Comparison of ENCODE assay signal across 15 cellular contexts in genomic region chr20:43938017-43938655, GRCh38. TPM values are rescaled to one million over a fixed set of nuclear protein-coding genes. Genes with fewer than 3 reads are reported as not detected.
"Had no signal": no experiment of that assay in that cellular context is flagged by ENCODE, and none has a peak within 500 bp of the region (broad histone marks: within the 10 kb centered on the region; RNA-seq: fewer than 3 reads in every experiment).

No MANE protein-coding gene starts in this region.

- H3K9me3 ChIP-seq: thoracic aorta had no signal

- H3K36me3 ChIP-seq: neural progenitor cell, thoracic aorta, WERI-Rb-1 had no signal

- ATAC-seq: activated CD4-positive, alpha-beta T cell treated with anti-CD3 and anti-CD28 coated beads for 36 hours; activated CD8-positive, alpha-beta T cell treated with anti-CD3 and anti-CD28 coated beads, Interleukin-2, amount 10 ng/mL, durations not matched to agents 7 days and 5 days; activated naive CD8-positive, alpha-beta T cell treated with anti-CD3 and anti-CD28 coated beads, Interleukin-2, amount 50 U/mL, for 24 hours; stimulated activated naive CD8-positive, alpha-beta T cell treated with anti-CD3 and anti-CD28 coated beads, Interleukin-15, Interleukin-2, amounts not matched to agents 100 U/mL and 50 U/mL, for 24 hours had no signal

- H3K4me3 ChIP-seq: neural progenitor cell, thoracic aorta had no signal

- DNase-seq: activated CD4-positive, alpha-beta T cell treated with anti-CD3 and anti-CD28 coated beads for 36 hours; activated CD8-positive, alpha-beta T cell treated with anti-CD3 and anti-CD28 coated beads, Interleukin-2, amount 10 ng/mL, durations not matched to agents 7 days and 5 days; activated naive CD4-positive, alpha-beta T cell treated with Interleukin-2 at 50 U/mL for 16 hours; activated naive CD8-positive, alpha-beta T cell treated with anti-CD3 and anti-CD28 coated beads, Interleukin-2, amount 50 U/mL, for 24 hours; hippocampal formation; kidney glomerular epithelial cell; stimulated activated CD4-positive, alpha-beta T cell treated with anti-CD3 and anti-CD28 coated beads, Interleukin-4, amount 100 ng/mL, for 1 hour; stimulated activated CD8-positive, alpha-beta memory T cell treated with anti-CD3 and anti-CD28 coated beads, Interleukin-4, amount 100 ng/mL, for 48 hours; stimulated activated naive CD8-positive, alpha-beta T cell treated with anti-CD3 and anti-CD28 coated beads, Interleukin-15, Interleukin-2, amounts not matched to agents 100 U/mL and 50 U/mL, for 24 hours; T1000; WERI-Rb-1 had no signal

- H3K27ac ChIP-seq: neural progenitor cell, parathyroid adenoma, thoracic aorta, WERI-Rb-1 had no signal

- H3K79me2 ChIP-seq: parathyroid adenoma had no signal

- H3K4me2 ChIP-seq: neural progenitor cell had no signal

- H3K27me3 ChIP-seq: neural progenitor cell had no signal

- H3K9ac ChIP-seq: neural progenitor cell, parathyroid adenoma had no signal

- H3K4me1 ChIP-seq: neural progenitor cell had no signal

- H2AFZ ChIP-seq: neural progenitor cell, parathyroid adenoma had no signal

RNA-seq across cellular contexts. Expression of gene TOX2, which starts 23.5 kb away (rescaled TPM):
- total RNA-seq: renal cortical epithelial cell had no signal
